In genomic region chrX:434946-435345, GRCh38 we compare ENCODE assay signal across 30 cellular contexts.
"Had no signal": no experiment of that assay in that cellular context is flagged by ENCODE, and none has a peak within 500 bp of the region (broad histone marks: within the 10 kb centered on the region; RNA-seq: fewer than 3 reads in every experiment).

No MANE protein-coding gene starts in this region.

- H3K4me3 Mint-ChIP-seq: activated CD4-positive, alpha-beta T cell treated with anti-CD3 and anti-CD28 coated beads, Interleukin-2, amount 10 ng/mL, durations not matched to agents 24 days and 14 days; activated CD8-positive, alpha-beta T cell treated with anti-CD3 and anti-CD28 coated beads for 36 hours; activated naive CD4-positive, alpha-beta T cell treated with anti-CD3 and anti-CD28 coated beads, Interleukin-2, amount 50 U/mL, for 24 hours; activated naive CD8-positive, alpha-beta T cell treated with anti-CD3 and anti-CD28 coated beads, Interleukin-2, amount 10 ng/mL, durations not matched to agents 7 days and 5 days; activated T-cell treated with anti-CD3 and anti-CD28 coated beads, Interleukin-2, amount 50 U/mL, for 24 hours; T-helper 1 cell treated with Interleukin-12 subunit alpha and Interleukin-12 subunit beta and Interleukin-4 antibody, amounts not matched to agents 30 μg/mL and 1 μg/mL, for 36 hours; T-helper 2 cell treated with Interferon-gamma antibody and Interleukin-4, amounts not matched to agents 5 μg/mL and 100 μg/mL, for 36 hours had no signal

- H3K36me3 Mint-ChIP-seq: activated naive CD8-positive, alpha-beta T cell treated with anti-CD3 and anti-CD28 coated beads, Interleukin-2, amount 10 ng/mL, durations not matched to agents 7 days and 5 days had no signal

- DNase-seq: activated CD4-positive, alpha-beta T cell treated with anti-CD3 and anti-CD28 coated beads, Interleukin-2, amount 10 ng/mL, durations not matched to agents 24 days and 14 days; activated CD4-positive, alpha-beta T cell treated with anti-CD3 and anti-CD28 coated beads, Interleukin-2, amount 50 U/mL, for 4 hours; activated CD8-positive, alpha-beta T cell treated with anti-CD3 and anti-CD28 coated beads for 36 hours; activated gamma-delta T cell; activated naive CD4-positive, alpha-beta T cell treated with Interleukin-2 at 50 U/mL for 16 hours; activated naive CD8-positive, alpha-beta T cell treated with anti-CD3 and anti-CD28 coated beads, Interleukin-2, amount 10 ng/mL, durations not matched to agents 7 days and 5 days; activated T-cell treated with anti-CD3 and anti-CD28 coated beads, Interleukin-2, amount 50 U/mL, for 24 hours; amygdala; NCI-H1048; NCI-H1436 treated with DMSO at 0.1 percent for 48 hours; NCI-H1694 treated with DMSO at 0.1 percent for 48 hours; NCI-H2029; NCI-H345; NCI-H510A; NCI-H526; NCI-H748 treated with DMSO at 0.1 percent for 48 hours; NK-92 treated with Interleukin-12 subunit alpha and Interleukin-12 subunit beta, amount 100 ng/mL, for 24 hours; PC-3; Peyer's patch; RPMI8226; SHP77 treated with DMSO at 0.1 percent for 48 hours; SK-N-SH had no signal

- H3K27ac ChIP-seq: ascending aorta, Peyer's patch, SJSA1 had no signal

- ATAC-seq: activated CD8-positive, alpha-beta T cell treated with anti-CD3 and anti-CD28 coated beads for 36 hours; K562; PC-3 had no signal

- H3K9me3 Mint-ChIP-seq: activated naive CD4-positive, alpha-beta T cell treated with anti-CD3 and anti-CD28 coated beads, Interleukin-2, amount 50 U/mL, for 24 hours had no signal

- H3K27me3 ChIP-seq: ascending aorta, Peyer's patch, SJSA1 had no signal

- H3K27me3 Mint-ChIP-seq: activated CD4-positive, alpha-beta T cell treated with anti-CD3 and anti-CD28 coated beads, Interleukin-2, amount 10 ng/mL, durations not matched to agents 24 days and 14 days; activated naive CD8-positive, alpha-beta T cell treated with anti-CD3 and anti-CD28 coated beads, Interleukin-2, amount 10 ng/mL, durations not matched to agents 7 days and 5 days had no signal

- H3K9ac ChIP-seq: SK-N-SH had no signal

- FAIRE-seq: K562, TTC549 had no signal

- H3K36me3 ChIP-seq: ascending aorta, Peyer's patch, SJSA1 had no signal

- H3K4me1 Mint-ChIP-seq: activated naive CD4-positive, alpha-beta T cell treated with anti-CD3 and anti-CD28 coated beads, Interleukin-2, amount 50 U/mL, for 24 hours; activated naive CD8-positive, alpha-beta T cell treated with anti-CD3 and anti-CD28 coated beads, Interleukin-2, amount 10 ng/mL, durations not matched to agents 7 days and 5 days had no signal

- H3K4me3 ChIP-seq: ascending aorta, K562, Peyer's patch, SJSA1 had no signal

- H3K9me3 ChIP-seq: ascending aorta, Peyer's patch, SK-N-SH had no signal

- H3K4me1 ChIP-seq: ascending aorta, Peyer's patch, SJSA1 had no signal

- H3K27ac Mint-ChIP-seq: activated CD4-positive, alpha-beta T cell treated with anti-CD3 and anti-CD28 coated beads, Interleukin-2, amount 10 ng/mL, durations not matched to agents 24 days and 14 days; activated CD8-positive, alpha-beta T cell treated with anti-CD3 and anti-CD28 coated beads for 36 hours; activated naive CD4-positive, alpha-beta T cell treated with anti-CD3 and anti-CD28 coated beads, Interleukin-2, amount 50 U/mL, for 24 hours; activated naive CD8-positive, alpha-beta T cell treated with anti-CD3 and anti-CD28 coated beads, Interleukin-2, amount 10 ng/mL, durations not matched to agents 7 days and 5 days; activated T-cell treated with anti-CD3 and anti-CD28 coated beads, Interleukin-2, amount 50 U/mL, for 24 hours; activated T-helper 2 cell treated with anti-CD3 and anti-CD28 coated beads, Interferon-gamma antibody, Interleukin-2, Interleukin-4, amounts not matched to agents 10 μg/mL and 5 μg/mL and 100 μg/mL, durations not matched to agents 14 hours and 24 hours and 36 hours; T-helper 2 cell treated with Interferon-gamma antibody and Interleukin-4, amounts not matched to agents 5 μg/mL and 100 μg/mL, for 36 hours had no signal
